In the genomic region with DNA sequence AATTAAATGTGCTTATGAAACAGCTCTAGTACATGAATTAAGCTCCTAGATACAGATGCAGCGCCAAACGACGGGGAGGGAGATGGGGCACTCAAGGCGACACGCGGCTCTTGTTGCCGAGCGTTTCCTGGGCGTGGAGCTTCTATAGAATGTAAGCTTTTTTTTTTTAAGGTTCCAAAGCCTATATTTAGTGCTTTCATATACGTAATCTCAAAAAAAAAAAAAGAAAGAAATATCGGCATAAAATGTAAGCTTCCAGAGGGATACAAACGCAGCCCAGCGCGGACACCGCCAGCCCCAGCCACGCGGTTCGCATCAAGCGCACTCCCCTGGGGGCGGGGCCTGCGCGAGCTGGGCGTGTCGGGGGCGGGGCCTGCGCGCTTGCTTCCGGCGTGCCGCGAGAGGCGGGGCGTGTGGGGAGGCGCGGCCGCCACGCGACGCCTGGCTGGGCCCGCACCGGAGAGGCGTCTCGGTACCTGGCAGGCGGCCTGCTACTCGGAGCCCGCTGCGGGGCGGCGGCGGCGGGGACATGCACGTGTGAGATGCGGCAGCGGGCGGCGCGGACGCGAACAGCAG, we compare ENCODE assay signal across 1 cellular context.
TF ChIP-seq lines count a peak whose summit lies in the region.

A gene with protein sequence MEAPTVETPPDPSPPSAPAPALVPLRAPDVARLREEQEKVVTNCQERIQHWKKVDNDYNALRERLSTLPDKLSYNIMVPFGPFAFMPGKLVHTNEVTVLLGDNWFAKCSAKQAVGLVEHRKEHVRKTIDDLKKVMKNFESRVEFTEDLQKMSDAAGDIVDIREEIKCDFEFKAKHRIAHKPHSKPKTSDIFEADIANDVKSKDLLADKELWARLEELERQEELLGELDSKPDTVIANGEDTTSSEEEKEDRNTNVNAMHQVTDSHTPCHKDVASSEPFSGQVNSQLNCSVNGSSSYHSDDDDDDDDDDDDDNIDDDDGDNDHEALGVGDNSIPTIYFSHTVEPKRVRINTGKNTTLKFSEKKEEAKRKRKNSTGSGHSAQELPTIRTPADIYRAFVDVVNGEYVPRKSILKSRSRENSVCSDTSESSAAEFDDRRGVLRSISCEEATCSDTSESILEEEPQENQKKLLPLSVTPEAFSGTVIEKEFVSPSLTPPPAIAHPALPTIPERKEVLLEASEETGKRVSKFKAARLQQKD (plus strand): TSS at position 412 of the 576 bp plus-strand sequence. CDS start 309 bp downstream, outside the sequence.

TF ChIP-seq in HepG2, 621 proteins besides CTCF, POLR2A, EP300 and RAD21 (continued from another document and continues in another):
- TF ChIP-seq, protein P1, sequence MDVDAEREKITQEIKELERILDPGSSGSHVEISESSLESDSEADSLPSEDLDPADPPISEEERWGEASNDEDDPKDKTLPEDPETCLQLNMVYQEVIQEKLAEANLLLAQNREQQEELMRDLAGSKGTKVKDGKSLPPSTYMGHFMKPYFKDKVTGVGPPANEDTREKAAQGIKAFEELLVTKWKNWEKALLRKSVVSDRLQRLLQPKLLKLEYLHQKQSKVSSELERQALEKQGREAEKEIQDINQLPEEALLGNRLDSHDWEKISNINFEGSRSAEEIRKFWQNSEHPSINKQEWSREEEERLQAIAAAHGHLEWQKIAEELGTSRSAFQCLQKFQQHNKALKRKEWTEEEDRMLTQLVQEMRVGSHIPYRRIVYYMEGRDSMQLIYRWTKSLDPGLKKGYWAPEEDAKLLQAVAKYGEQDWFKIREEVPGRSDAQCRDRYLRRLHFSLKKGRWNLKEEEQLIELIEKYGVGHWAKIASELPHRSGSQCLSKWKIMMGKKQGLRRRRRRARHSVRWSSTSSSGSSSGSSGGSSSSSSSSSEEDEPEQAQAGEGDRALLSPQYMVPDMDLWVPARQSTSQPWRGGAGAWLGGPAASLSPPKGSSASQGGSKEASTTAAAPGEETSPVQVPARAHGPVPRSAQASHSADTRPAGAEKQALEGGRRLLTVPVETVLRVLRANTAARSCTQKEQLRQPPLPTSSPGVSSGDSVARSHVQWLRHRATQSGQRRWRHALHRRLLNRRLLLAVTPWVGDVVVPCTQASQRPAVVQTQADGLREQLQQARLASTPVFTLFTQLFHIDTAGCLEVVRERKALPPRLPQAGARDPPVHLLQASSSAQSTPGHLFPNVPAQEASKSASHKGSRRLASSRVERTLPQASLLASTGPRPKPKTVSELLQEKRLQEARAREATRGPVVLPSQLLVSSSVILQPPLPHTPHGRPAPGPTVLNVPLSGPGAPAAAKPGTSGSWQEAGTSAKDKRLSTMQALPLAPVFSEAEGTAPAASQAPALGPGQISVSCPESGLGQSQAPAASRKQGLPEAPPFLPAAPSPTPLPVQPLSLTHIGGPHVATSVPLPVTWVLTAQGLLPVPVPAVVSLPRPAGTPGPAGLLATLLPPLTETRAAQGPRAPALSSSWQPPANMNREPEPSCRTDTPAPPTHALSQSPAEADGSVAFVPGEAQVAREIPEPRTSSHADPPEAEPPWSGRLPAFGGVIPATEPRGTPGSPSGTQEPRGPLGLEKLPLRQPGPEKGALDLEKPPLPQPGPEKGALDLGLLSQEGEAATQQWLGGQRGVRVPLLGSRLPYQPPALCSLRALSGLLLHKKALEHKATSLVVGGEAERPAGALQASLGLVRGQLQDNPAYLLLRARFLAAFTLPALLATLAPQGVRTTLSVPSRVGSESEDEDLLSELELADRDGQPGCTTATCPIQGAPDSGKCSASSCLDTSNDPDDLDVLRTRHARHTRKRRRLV (CRISPR knock-in tag; IDR thresholded peaks at IDR 0.05): no peak
- TF ChIP-seq, protein P2, sequence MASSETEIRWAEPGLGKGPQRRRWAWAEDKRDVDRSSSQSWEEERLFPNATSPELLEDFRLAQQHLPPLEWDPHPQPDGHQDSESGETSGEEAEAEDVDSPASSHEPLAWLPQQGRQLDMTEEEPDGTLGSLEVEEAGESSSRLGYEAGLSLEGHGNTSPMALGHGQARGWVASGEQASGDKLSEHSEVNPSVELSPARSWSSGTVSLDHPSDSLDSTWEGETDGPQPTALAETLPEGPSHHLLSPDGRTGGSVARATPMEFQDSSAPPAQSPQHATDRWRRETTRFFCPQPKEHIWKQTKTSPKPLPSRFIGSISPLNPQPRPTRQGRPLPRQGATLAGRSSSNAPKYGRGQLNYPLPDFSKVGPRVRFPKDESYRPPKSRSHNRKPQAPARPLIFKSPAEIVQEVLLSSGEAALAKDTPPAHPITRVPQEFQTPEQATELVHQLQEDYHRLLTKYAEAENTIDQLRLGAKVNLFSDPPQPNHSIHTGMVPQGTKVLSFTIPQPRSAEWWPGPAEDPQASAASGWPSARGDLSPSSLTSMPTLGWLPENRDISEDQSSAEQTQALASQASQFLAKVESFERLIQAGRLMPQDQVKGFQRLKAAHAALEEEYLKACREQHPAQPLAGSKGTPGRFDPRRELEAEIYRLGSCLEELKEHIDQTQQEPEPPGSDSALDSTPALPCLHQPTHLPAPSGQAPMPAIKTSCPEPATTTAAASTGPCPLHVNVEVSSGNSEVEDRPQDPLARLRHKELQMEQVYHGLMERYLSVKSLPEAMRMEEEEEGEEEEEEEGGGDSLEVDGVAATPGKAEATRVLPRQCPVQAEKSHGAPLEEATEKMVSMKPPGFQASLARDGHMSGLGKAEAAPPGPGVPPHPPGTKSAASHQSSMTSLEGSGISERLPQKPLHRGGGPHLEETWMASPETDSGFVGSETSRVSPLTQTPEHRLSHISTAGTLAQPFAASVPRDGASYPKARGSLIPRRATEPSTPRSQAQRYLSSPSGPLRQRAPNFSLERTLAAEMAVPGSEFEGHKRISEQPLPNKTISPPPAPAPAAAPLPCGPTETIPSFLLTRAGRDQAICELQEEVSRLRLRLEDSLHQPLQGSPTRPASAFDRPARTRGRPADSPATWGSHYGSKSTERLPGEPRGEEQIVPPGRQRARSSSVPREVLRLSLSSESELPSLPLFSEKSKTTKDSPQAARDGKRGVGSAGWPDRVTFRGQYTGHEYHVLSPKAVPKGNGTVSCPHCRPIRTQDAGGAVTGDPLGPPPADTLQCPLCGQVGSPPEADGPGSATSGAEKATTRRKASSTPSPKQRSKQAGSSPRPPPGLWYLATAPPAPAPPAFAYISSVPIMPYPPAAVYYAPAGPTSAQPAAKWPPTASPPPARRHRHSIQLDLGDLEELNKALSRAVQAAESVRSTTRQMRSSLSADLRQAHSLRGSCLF (CRISPR knock-in tag; IDR thresholded peaks at IDR 0.05; ENCODE audit: borderline replicate concordance): no peak
- no peak for TF ChIP-seq HNF4A (CRISPR knock-in tag; IDR thresholded peaks at IDR 0.05)
- TF ChIP-seq, protein P3, sequence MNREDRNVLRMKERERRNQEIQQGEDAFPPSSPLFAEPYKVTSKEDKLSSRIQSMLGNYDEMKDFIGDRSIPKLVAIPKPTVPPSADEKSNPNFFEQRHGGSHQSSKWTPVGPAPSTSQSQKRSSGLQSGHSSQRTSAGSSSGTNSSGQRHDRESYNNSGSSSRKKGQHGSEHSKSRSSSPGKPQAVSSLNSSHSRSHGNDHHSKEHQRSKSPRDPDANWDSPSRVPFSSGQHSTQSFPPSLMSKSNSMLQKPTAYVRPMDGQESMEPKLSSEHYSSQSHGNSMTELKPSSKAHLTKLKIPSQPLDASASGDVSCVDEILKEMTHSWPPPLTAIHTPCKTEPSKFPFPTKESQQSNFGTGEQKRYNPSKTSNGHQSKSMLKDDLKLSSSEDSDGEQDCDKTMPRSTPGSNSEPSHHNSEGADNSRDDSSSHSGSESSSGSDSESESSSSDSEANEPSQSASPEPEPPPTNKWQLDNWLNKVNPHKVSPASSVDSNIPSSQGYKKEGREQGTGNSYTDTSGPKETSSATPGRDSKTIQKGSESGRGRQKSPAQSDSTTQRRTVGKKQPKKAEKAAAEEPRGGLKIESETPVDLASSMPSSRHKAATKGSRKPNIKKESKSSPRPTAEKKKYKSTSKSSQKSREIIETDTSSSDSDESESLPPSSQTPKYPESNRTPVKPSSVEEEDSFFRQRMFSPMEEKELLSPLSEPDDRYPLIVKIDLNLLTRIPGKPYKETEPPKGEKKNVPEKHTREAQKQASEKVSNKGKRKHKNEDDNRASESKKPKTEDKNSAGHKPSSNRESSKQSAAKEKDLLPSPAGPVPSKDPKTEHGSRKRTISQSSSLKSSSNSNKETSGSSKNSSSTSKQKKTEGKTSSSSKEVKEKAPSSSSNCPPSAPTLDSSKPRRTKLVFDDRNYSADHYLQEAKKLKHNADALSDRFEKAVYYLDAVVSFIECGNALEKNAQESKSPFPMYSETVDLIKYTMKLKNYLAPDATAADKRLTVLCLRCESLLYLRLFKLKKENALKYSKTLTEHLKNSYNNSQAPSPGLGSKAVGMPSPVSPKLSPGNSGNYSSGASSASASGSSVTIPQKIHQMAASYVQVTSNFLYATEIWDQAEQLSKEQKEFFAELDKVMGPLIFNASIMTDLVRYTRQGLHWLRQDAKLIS (CRISPR knock-in tag; IDR thresholded peaks at IDR 0.05): no peak
- TF ChIP-seq, protein P4, sequence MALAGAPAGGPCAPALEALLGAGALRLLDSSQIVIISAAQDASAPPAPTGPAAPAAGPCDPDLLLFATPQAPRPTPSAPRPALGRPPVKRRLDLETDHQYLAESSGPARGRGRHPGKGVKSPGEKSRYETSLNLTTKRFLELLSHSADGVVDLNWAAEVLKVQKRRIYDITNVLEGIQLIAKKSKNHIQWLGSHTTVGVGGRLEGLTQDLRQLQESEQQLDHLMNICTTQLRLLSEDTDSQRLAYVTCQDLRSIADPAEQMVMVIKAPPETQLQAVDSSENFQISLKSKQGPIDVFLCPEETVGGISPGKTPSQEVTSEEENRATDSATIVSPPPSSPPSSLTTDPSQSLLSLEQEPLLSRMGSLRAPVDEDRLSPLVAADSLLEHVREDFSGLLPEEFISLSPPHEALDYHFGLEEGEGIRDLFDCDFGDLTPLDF (CRISPR knock-in tag; IDR thresholded peaks at IDR 0.05): no peak
- no peak for TF ChIP-seq RBAK (CRISPR knock-in tag; IDR thresholded peaks at IDR 0.05)
- TF ChIP-seq DNMT1 (CRISPR knock-in tag; IDR thresholded peaks at IDR 0.05): no peak
- TF ChIP-seq ZNF543 (CRISPR knock-in tag; IDR thresholded peaks at IDR 0.05): no peak; the same call in 1 of the 2 replicates
- 0 out of 2 replicates have a peak, but pooled peaks have one; percentile 18 for TF ChIP-seq EEA1 (CRISPR knock-in tag; IDR thresholded peaks at IDR 0.05; ENCODE audit: borderline replicate concordance)
- TF ChIP-seq PRMT3 (CRISPR knock-in tag; IDR thresholded peaks at IDR 0.05; ENCODE audit: borderline replicate concordance, low read depth): peak; percentile 57; the same call in 1 of the 2 replicates
- TF ChIP-seq ZSCAN9 (CRISPR knock-in tag; IDR thresholded peaks at IDR 0.05; ENCODE audit: borderline replicate concordance): 0 out of 2 replicates have a peak, but pooled peaks have one; percentile 34
- TF ChIP-seq ZNF839 (CRISPR knock-in tag; IDR thresholded peaks at IDR 0.05; ENCODE audit: borderline replicate concordance): no peak
- TF ChIP-seq POLR2G (IDR thresholded peaks at IDR 0.05; ENCODE audit: low read depth, low read length): peak; percentile 68
- no peak for TF ChIP-seq ZNF788 (CRISPR knock-in tag; IDR thresholded peaks at IDR 0.05; ENCODE audit: borderline replicate concordance)
- no peak for TF ChIP-seq ZNF496 (CRISPR knock-in tag; IDR thresholded peaks at IDR 0.05; ENCODE audit: insufficient replicate concordance)
- TF ChIP-seq, protein P5, sequence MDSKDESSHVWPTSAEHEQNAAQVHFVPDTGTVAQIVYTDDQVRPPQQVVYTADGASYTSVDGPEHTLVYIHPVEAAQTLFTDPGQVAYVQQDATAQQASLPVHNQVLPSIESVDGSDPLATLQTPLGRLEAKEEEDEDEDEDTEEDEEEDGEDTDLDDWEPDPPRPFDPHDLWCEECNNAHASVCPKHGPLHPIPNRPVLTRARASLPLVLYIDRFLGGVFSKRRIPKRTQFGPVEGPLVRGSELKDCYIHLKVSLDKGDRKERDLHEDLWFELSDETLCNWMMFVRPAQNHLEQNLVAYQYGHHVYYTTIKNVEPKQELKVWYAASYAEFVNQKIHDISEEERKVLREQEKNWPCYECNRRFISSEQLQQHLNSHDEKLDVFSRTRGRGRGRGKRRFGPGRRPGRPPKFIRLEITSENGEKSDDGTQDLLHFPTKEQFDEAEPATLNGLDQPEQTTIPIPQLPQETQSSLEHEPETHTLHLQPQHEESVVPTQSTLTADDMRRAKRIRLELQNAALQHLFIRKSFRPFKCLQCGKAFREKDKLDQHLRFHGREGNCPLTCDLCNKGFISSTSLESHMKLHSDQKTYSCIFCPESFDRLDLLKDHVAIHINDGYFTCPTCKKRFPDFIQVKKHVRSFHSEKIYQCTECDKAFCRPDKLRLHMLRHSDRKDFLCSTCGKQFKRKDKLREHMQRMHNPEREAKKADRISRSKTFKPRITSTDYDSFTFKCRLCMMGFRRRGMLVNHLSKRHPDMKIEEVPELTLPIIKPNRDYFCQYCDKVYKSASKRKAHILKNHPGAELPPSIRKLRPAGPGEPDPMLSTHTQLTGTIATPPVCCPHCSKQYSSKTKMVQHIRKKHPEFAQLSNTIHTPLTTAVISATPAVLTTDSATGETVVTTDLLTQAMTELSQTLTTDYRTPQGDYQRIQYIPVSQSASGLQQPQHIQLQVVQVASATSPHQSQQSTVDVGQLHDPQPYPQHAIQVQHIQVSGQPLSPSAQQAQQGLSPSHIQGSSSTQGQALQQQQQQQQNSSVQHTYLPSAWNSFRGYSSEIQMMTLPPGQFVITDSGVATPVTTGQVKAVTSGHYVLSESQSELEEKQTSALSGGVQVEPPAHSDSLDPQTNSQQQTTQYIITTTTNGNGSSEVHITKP (CRISPR knock-in tag; IDR thresholded peaks at IDR 0.05; ENCODE audit: low read depth): no peak
- TF ChIP-seq PCBP1 (IDR thresholded peaks at IDR 0.05; ENCODE audit: borderline replicate concordance, low read depth, low read length): no peak
- peak; percentile 81 for TF ChIP-seq GABPB1 (CRISPR knock-in tag; IDR thresholded peaks at IDR 0.05)
- TF ChIP-seq, protein P6, sequence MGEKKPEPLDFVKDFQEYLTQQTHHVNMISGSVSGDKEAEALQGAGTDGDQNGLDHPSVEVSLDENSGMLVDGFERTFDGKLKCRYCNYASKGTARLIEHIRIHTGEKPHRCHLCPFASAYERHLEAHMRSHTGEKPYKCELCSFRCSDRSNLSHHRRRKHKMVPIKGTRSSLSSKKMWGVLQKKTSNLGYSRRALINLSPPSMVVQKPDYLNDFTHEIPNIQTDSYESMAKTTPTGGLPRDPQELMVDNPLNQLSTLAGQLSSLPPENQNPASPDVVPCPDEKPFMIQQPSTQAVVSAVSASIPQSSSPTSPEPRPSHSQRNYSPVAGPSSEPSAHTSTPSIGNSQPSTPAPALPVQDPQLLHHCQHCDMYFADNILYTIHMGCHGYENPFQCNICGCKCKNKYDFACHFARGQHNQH (CRISPR knock-in tag; IDR thresholded peaks at IDR 0.05): 0 out of 2 replicates have a peak, but pooled peaks have one; percentile 17
- TF ChIP-seq ATF1 (CRISPR knock-in tag; IDR thresholded peaks at IDR 0.05): no peak
- no peak for TF ChIP-seq NPAS2 (CRISPR knock-in tag; IDR thresholded peaks at IDR 0.05; ENCODE audit: borderline replicate concordance)
- TF ChIP-seq, protein P7, sequence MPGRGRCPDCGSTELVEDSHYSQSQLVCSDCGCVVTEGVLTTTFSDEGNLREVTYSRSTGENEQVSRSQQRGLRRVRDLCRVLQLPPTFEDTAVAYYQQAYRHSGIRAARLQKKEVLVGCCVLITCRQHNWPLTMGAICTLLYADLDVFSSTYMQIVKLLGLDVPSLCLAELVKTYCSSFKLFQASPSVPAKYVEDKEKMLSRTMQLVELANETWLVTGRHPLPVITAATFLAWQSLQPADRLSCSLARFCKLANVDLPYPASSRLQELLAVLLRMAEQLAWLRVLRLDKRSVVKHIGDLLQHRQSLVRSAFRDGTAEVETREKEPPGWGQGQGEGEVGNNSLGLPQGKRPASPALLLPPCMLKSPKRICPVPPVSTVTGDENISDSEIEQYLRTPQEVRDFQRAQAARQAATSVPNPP (CRISPR knock-in tag; IDR thresholded peaks at IDR 0.05): 0 out of 2 replicates have a peak, but pooled peaks have one; percentile 41
- TF ChIP-seq ZNF44 (CRISPR knock-in tag; IDR thresholded peaks at IDR 0.05): no peak
- peak; percentile 9; the same call in 1 of the 2 replicates for TF ChIP-seq THAP11 (CRISPR knock-in tag; IDR thresholded peaks at IDR 0.05)
- TF ChIP-seq PHF8 (CRISPR knock-in tag; IDR thresholded peaks at IDR 0.05): peak; percentile 52; the same call in 1 of the 2 replicates
- TF ChIP-seq ZNF607 (CRISPR knock-in tag; IDR thresholded peaks at IDR 0.05; ENCODE audit: borderline replicate concordance): peak; percentile 63; the same call in 1 of the 2 replicates
- peak; percentile 43; the same call in 1 of the 2 replicates for TF ChIP-seq HOXA3 (CRISPR knock-in tag; IDR thresholded peaks at IDR 0.05)
- no peak for TF ChIP-seq RFX3 (CRISPR knock-in tag; IDR thresholded peaks at IDR 0.05)
